Comparison of ENCODE assay signal across 1 cellular context in the genomic region with DNA sequence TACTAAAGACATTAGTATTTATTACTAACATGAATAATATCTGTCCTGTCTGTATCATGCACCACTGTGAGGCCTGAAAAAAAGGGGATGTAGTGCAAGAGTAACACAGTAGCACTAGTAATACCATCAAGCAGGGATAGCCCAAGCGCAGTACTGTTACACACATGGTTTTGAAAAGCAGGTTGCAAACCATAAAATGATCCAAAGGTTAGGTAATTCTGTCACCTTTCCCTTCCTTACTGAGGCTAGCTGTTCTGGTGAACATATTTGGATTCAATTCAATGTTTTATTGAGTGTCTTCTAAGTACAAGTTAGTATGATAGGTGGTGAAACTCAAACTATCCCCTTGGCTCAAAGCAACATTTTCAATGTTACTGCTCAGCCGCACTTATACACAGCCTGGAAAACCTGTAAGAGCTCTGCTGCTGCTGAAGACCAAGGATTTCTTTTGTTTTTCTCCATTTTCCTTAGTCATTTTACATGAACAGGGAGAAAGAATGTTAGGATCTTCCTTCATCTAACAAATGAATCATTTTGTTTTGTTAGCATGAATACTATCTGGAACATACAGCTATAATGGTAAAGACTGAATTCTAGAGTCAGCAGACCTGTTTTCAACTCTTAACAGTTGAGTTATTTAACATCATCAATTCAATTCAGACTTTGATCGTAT.
TF ChIP-seq lines count a peak whose summit lies in the region.

No MANE protein-coding gene starts in this region.

TF ChIP-seq in HepG2, 621 proteins besides CTCF, POLR2A, EP300 and RAD21:
- TF ChIP-seq, protein P1, sequence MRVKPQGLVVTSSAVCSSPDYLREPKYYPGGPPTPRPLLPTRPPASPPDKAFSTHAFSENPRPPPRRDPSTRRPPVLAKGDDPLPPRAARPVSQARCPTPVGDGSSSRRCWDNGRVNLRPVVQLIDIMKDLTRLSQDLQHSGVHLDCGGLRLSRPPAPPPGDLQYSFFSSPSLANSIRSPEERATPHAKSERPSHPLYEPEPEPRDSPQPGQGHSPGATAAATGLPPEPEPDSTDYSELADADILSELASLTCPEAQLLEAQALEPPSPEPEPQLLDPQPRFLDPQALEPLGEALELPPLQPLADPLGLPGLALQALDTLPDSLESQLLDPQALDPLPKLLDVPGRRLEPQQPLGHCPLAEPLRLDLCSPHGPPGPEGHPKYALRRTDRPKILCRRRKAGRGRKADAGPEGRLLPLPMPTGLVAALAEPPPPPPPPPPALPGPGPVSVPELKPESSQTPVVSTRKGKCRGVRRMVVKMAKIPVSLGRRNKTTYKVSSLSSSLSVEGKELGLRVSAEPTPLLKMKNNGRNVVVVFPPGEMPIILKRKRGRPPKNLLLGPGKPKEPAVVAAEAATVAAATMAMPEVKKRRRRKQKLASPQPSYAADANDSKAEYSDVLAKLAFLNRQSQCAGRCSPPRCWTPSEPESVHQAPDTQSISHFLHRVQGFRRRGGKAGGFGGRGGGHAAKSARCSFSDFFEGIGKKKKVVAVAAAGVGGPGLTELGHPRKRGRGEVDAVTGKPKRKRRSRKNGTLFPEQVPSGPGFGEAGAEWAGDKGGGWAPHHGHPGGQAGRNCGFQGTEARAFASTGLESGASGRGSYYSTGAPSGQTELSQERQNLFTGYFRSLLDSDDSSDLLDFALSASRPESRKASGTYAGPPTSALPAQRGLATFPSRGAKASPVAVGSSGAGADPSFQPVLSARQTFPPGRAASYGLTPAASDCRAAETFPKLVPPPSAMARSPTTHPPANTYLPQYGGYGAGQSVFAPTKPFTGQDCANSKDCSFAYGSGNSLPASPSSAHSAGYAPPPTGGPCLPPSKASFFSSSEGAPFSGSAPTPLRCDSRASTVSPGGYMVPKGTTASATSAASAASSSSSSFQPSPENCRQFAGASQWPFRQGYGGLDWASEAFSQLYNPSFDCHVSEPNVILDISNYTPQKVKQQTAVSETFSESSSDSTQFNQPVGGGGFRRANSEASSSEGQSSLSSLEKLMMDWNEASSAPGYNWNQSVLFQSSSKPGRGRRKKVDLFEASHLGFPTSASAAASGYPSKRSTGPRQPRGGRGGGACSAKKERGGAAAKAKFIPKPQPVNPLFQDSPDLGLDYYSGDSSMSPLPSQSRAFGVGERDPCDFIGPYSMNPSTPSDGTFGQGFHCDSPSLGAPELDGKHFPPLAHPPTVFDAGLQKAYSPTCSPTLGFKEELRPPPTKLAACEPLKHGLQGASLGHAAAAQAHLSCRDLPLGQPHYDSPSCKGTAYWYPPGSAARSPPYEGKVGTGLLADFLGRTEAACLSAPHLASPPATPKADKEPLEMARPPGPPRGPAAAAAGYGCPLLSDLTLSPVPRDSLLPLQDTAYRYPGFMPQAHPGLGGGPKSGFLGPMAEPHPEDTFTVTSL (CRISPR knock-in tag; IDR thresholded peaks at IDR 0.05; ENCODE audit: borderline replicate concordance), result no peak
- TF ChIP-seq ZNF180 (CRISPR knock-in tag; IDR thresholded peaks at IDR 0.05; ENCODE audit: borderline replicate concordance, low read depth) (no peak), ZFP36L1 (CRISPR knock-in tag; IDR thresholded peaks at IDR 0.05) (no peak), GPN1 (CRISPR knock-in tag; IDR thresholded peaks at IDR 0.05; ENCODE audit: borderline replicate concordance) (no peak), GABPA (IDR thresholded peaks at IDR 0.05; ENCODE audit: low read depth, low read length) (no peak), GABPA (CRISPR knock-in tag; IDR thresholded peaks at IDR 0.05; ENCODE audit: low read depth) (no peak), ZNF644 (CRISPR knock-in tag; IDR thresholded peaks at IDR 0.05; ENCODE audit: low read depth) (no peak), HMG20A (CRISPR knock-in tag; IDR thresholded peaks at IDR 0.05; ENCODE audit: borderline replicate concordance) (no peak), ZFP36 (IDR thresholded peaks at IDR 0.05; ENCODE audit: borderline replicate concordance, low read depth, low read length, partially characterized antibody) (no peak), ZNF335 (CRISPR knock-in tag; IDR thresholded peaks at IDR 0.05) (no peak), ZNF282 (IDR thresholded peaks at IDR 0.05; ENCODE audit: partially characterized antibody) (no peak), EHMT2 (IDR thresholded peaks at IDR 0.05; ENCODE audit: borderline replicate concordance, low read depth, low read length) (no peak), ZNF850 (CRISPR knock-in tag; conservative IDR thresholded peaks at IDR 0.05) (no peak), NR3C1 (CRISPR knock-in tag; IDR thresholded peaks at IDR 0.05) (no peak)
- TF ChIP-seq, protein P2, sequence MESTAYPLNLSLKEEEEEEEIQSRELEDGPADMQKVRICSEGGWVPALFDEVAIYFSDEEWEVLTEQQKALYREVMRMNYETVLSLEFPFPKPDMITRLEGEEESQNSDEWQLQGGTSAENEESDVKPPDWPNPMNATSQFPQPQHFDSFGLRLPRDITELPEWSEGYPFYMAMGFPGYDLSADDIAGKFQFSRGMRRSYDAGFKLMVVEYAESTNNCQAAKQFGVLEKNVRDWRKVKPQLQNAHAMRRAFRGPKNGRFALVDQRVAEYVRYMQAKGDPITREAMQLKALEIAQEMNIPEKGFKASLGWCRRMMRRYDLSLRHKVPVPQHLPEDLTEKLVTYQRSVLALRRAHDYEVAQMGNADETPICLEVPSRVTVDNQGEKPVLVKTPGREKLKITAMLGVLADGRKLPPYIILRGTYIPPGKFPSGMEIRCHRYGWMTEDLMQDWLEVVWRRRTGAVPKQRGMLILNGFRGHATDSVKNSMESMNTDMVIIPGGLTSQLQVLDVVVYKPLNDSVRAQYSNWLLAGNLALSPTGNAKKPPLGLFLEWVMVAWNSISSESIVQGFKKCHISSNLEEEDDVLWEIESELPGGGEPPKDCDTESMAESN (CRISPR knock-in tag; conservative IDR thresholded peaks at IDR 0.05), result no peak
- TF ChIP-seq, protein P3, sequence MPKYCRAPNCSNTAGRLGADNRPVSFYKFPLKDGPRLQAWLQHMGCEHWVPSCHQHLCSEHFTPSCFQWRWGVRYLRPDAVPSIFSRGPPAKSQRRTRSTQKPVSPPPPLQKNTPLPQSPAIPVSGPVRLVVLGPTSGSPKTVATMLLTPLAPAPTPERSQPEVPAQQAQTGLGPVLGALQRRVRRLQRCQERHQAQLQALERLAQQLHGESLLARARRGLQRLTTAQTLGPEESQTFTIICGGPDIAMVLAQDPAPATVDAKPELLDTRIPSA (CRISPR knock-in tag; IDR thresholded peaks at IDR 0.05; ENCODE audit: borderline replicate concordance), result no peak
- TF ChIP-seq, protein P4, sequence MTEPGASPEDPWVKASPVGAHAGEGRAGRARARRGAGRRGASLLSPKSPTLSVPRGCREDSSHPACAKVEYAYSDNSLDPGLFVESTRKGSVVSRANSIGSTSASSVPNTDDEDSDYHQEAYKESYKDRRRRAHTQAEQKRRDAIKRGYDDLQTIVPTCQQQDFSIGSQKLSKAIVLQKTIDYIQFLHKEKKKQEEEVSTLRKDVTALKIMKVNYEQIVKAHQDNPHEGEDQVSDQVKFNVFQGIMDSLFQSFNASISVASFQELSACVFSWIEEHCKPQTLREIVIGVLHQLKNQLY (CRISPR knock-in tag; IDR thresholded peaks at IDR 0.05), result no peak
- TF ChIP-seq, protein P5, sequence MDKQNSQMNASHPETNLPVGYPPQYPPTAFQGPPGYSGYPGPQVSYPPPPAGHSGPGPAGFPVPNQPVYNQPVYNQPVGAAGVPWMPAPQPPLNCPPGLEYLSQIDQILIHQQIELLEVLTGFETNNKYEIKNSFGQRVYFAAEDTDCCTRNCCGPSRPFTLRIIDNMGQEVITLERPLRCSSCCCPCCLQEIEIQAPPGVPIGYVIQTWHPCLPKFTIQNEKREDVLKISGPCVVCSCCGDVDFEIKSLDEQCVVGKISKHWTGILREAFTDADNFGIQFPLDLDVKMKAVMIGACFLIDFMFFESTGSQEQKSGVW (CRISPR knock-in tag; IDR thresholded peaks at IDR 0.05; ENCODE audit: borderline replicate concordance), result no peak
